In the genomic region with DNA sequence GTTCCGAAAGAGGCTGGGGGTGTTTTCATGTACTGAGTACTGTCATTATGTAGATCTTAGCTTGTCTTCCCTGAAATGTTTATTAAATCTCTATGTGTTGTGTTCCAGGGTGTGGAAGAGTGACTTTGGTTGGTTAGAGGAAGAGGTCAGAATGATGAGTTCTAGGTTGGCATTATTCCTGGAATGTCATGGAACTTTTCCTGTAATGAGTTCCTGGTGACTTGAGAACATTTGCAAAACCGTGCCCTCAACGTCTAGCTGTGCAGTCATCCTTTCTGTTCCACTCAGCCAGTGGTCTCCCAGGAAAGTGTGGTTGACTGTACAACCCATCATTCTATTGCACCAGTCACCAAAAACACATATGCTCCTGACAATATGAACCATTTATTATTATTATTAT, we compare ENCODE assay signal across 2 cellular contexts.
TF ChIP-seq lines count a peak whose summit lies in the region.

No MANE protein-coding gene starts in this region.

TF ChIP-seq in SK-N-SH, 30 proteins besides CTCF, POLR2A, EP300 and RAD21:
- TF ChIP-seq, protein P1, sequence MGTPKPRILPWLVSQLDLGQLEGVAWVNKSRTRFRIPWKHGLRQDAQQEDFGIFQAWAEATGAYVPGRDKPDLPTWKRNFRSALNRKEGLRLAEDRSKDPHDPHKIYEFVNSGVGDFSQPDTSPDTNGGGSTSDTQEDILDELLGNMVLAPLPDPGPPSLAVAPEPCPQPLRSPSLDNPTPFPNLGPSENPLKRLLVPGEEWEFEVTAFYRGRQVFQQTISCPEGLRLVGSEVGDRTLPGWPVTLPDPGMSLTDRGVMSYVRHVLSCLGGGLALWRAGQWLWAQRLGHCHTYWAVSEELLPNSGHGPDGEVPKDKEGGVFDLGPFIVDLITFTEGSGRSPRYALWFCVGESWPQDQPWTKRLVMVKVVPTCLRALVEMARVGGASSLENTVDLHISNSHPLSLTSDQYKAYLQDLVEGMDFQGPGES (IDR thresholded peaks at IDR 0.05; ENCODE audit: low read depth, low read length) = no peak
- TF ChIP-seq, protein P2, sequence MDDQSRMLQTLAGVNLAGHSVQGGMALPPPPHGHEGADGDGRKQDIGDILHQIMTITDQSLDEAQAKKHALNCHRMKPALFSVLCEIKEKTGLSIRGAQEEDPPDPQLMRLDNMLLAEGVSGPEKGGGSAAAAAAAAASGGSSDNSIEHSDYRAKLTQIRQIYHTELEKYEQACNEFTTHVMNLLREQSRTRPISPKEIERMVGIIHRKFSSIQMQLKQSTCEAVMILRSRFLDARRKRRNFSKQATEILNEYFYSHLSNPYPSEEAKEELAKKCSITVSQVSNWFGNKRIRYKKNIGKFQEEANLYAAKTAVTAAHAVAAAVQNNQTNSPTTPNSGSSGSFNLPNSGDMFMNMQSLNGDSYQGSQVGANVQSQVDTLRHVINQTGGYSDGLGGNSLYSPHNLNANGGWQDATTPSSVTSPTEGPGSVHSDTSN (IDR thresholded peaks at IDR 0.05) = no peak
- TF ChIP-seq NFIC (IDR thresholded peaks at IDR 0.05; ENCODE audit: borderline replicate concordance) (no peak), TEAD4 (IDR thresholded peaks at IDR 0.05; ENCODE audit: borderline replicate concordance, insufficient read depth) (no peak), FOSL2 (IDR thresholded peaks at IDR 0.05; ENCODE audit: borderline replicate concordance, low read depth) (no peak), EZH2phosphoT487 (IDR thresholded peaks at IDR 0.05; ENCODE audit: borderline replicate concordance, low read depth) (no peak), FOXJ3 (CRISPR knock-in tag; IDR thresholded peaks at IDR 0.05) (no peak), SIN3A (IDR thresholded peaks at IDR 0.05; ENCODE audit: borderline replicate concordance, low read depth, low read length) (no peak)
- TF ChIP-seq, protein P3, sequence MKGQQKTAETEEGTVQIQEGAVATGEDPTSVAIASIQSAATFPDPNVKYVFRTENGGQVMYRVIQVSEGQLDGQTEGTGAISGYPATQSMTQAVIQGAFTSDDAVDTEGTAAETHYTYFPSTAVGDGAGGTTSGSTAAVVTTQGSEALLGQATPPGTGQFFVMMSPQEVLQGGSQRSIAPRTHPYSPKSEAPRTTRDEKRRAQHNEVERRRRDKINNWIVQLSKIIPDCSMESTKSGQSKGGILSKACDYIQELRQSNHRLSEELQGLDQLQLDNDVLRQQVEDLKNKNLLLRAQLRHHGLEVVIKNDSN (IDR thresholded peaks at IDR 0.05; ENCODE audit: borderline replicate concordance, low read depth) = no peak
- TF ChIP-seq, protein P4, sequence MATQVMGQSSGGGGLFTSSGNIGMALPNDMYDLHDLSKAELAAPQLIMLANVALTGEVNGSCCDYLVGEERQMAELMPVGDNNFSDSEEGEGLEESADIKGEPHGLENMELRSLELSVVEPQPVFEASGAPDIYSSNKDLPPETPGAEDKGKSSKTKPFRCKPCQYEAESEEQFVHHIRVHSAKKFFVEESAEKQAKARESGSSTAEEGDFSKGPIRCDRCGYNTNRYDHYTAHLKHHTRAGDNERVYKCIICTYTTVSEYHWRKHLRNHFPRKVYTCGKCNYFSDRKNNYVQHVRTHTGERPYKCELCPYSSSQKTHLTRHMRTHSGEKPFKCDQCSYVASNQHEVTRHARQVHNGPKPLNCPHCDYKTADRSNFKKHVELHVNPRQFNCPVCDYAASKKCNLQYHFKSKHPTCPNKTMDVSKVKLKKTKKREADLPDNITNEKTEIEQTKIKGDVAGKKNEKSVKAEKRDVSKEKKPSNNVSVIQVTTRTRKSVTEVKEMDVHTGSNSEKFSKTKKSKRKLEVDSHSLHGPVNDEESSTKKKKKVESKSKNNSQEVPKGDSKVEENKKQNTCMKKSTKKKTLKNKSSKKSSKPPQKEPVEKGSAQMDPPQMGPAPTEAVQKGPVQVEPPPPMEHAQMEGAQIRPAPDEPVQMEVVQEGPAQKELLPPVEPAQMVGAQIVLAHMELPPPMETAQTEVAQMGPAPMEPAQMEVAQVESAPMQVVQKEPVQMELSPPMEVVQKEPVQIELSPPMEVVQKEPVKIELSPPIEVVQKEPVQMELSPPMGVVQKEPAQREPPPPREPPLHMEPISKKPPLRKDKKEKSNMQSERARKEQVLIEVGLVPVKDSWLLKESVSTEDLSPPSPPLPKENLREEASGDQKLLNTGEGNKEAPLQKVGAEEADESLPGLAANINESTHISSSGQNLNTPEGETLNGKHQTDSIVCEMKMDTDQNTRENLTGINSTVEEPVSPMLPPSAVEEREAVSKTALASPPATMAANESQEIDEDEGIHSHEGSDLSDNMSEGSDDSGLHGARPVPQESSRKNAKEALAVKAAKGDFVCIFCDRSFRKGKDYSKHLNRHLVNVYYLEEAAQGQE (IDR thresholded peaks at IDR 0.05; ENCODE audit: low read depth, low read length) = no peak
TF ChIP-seq in SK-N-SH: peak in this region for 0.

TF ChIP-seq in SK-N-SH treated with all-trans-retinoic acid at 6 μM for 48 hours, 23 proteins besides CTCF, POLR2A, EP300 and RAD21 (continued from another document):
- TF ChIP-seq ARNTL (CRISPR knock-in tag; IDR thresholded peaks at IDR 0.05; ENCODE audit: borderline replicate concordance, low read depth) (no peak), RARB (CRISPR knock-in tag; IDR thresholded peaks at IDR 0.05) (no peak), PPARA (CRISPR knock-in tag; IDR thresholded peaks at IDR 0.05; ENCODE audit: borderline replicate concordance) (no peak), OSR1 (CRISPR knock-in tag; IDR thresholded peaks at IDR 0.05) (no peak), SNAI2 (CRISPR knock-in tag; IDR thresholded peaks at IDR 0.05) (no peak), GLIS3 (CRISPR knock-in tag; IDR thresholded peaks at IDR 0.05) (no peak), ZNF70 (CRISPR knock-in tag; IDR thresholded peaks at IDR 0.05) (no peak), CSDC2 (CRISPR knock-in tag; IDR thresholded peaks at IDR 0.05) (no peak)
- TF ChIP-seq, protein P5, sequence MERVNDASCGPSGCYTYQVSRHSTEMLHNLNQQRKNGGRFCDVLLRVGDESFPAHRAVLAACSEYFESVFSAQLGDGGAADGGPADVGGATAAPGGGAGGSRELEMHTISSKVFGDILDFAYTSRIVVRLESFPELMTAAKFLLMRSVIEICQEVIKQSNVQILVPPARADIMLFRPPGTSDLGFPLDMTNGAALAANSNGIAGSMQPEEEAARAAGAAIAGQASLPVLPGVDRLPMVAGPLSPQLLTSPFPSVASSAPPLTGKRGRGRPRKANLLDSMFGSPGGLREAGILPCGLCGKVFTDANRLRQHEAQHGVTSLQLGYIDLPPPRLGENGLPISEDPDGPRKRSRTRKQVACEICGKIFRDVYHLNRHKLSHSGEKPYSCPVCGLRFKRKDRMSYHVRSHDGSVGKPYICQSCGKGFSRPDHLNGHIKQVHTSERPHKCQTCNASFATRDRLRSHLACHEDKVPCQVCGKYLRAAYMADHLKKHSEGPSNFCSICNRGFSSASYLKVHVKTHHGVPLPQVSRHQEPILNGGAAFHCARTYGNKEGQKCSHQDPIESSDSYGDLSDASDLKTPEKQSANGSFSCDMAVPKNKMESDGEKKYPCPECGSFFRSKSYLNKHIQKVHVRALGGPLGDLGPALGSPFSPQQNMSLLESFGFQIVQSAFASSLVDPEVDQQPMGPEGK (CRISPR knock-in tag; IDR thresholded peaks at IDR 0.05; ENCODE audit: borderline replicate concordance) = no peak
- TF ChIP-seq, protein P6, sequence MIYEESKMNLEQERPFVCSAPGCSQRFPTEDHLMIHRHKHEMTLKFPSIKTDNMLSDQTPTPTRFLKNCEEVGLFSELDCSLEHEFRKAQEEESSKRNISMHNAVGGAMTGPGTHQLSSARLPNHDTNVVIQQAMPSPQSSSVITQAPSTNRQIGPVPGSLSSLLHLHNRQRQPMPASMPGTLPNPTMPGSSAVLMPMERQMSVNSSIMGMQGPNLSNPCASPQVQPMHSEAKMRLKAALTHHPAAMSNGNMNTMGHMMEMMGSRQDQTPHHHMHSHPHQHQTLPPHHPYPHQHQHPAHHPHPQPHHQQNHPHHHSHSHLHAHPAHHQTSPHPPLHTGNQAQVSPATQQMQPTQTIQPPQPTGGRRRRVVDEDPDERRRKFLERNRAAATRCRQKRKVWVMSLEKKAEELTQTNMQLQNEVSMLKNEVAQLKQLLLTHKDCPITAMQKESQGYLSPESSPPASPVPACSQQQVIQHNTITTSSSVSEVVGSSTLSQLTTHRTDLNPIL (CRISPR knock-in tag; IDR thresholded peaks at IDR 0.05; ENCODE audit: low read depth) = no peak
